Comparison of ENCODE assay signal across 18 cellular contexts in the genomic region with DNA sequence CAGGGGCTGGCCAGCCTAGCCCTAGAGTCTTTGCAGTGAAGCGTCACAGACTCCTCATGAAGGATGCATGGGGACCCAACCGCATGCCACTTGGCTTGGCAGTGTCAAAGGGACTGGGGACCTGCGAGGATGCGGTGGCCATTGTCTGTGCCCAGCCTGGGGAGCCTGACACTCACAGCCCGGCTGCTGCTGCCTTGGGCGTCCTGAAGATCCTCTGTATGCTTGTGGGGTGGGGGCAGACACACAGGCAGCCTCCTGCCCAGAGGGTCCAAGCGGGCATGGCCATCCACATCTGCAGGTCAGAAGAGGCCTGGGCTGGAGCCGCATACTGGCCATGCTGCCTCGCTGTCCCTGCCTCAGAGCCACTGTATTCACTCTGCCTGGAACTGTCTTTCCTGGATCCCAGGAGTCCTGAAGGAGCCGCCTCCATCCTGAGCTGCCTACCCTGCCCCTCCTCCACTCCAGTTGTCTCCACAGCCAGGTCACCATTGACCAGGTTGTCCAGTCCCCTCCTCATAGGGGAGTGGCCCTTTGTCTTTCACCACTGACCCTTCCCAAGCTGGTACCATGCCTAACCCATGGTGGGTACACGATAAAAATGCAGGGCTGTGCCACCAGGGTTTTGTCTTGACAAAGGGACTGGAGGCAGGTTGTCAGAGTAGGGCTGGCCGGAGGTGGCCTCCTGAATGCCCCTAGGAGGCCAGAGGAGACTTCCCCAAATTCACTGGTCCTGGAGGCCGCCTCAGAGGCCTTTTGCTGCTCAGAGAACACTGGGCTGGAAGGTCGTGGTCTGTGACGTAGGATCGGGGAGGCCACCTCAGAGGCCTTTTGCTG.
DNase-seq lines count a peak whose midpoint lies in the region; ATAC-seq and TF ChIP-seq lines count a peak whose summit lies in the region.
"Had no signal": no experiment of that assay in that cellular context is flagged by ENCODE, and none has a peak within 500 bp of the region (broad histone marks: within the 10 kb centered on the region; RNA-seq: fewer than 3 reads in every experiment).

No MANE protein-coding gene starts in this region.

- TF ChIP-seq CTCF in chondrocyte (IDR thresholded peaks at IDR 0.05) = no peak
- no peak for TF ChIP-seq CTCF in osteoblast (IDR thresholded peaks at IDR 0.05; ENCODE audit: extremely low read depth, low read depth, low read length)

- H3K4me3 ChIP-seq in osteoblast (ENCODE audit: insufficient read depth, low read length) = no peak overlapping the region
- H3K4me3 ChIP-seq: tibial nerve had no signal

- peaks cover 3% of the 10 kb centered on the region for H3K36me3 Mint-ChIP-seq in chondrocyte (ENCODE audit: low read depth)

- no peaks in the 10 kb centered on the region for H4K20me1 ChIP-seq in osteoblast (ENCODE audit: insufficient read depth, low read length)

- no peaks in the 10 kb centered on the region for H3K4me1 Mint-ChIP-seq in chondrocyte (ENCODE audit: low read depth)
- H3K4me1 Mint-ChIP-seq: activated naive CD8-positive, alpha-beta T cell treated with anti-CD3 and anti-CD28 coated beads, Interleukin-2, amount 10 ng/mL, durations not matched to agents 7 days and 5 days had no signal

- peaks cover 22% of the 10 kb centered on the region for H3K9me3 Mint-ChIP-seq in chondrocyte (ENCODE audit: low read depth)

- no peak overlapping the region for H3K4me2 ChIP-seq in osteoblast (ENCODE audit: insufficient read depth, low read length)

- no peak for ATAC-seq in GM21423 (IDR thresholded peaks at IDR 0.05; ENCODE audit: unreplicated experiment)
- no peak for ATAC-seq in GM19035 (IDR thresholded peaks at IDR 0.05; ENCODE audit: unreplicated experiment)
- ATAC-seq: SK-N-SH treated with all-trans-retinoic acid at 6 μM for 48 hours had no signal

- no peaks in the 10 kb centered on the region for H3K4me1 ChIP-seq in osteoblast (ENCODE audit: insufficient read depth, low read length)

- H3K27me3 ChIP-seq in osteoblast (ENCODE audit: insufficient read depth, low read length) = peaks cover 3% of the 10 kb centered on the region
- H3K27me3 ChIP-seq: tibial nerve had no signal

- peak; percentile 5 for DNase-seq in AG08396 (ENCODE audit: low spot score)
- peak; percentile 14 for DNase-seq in D341Med (ENCODE audit: low spot score)
- peak; percentile 60 for DNase-seq in chondrocyte (ENCODE audit: low spot score)
- DNase-seq in osteoblast (ENCODE audit: insufficient read length, low spot score, missing footprints) = peak; percentile 72
- no peak for DNase-seq in mesenteric fat pad (ENCODE audit: low spot score)
- no peak for DNase-seq in dedifferentiated amniotic fluid mesenchymal stem cell (ENCODE audit: extremely low spot score)
- DNase-seq: activated naive CD8-positive, alpha-beta T cell treated with anti-CD3 and anti-CD28 coated beads, Interleukin-2, amount 10 ng/mL, durations not matched to agents 7 days and 5 days; DMS79; mammary epithelial cell; NCI-H524; RPMI8226; stimulated activated naive CD4-positive, alpha-beta T cell treated with Interleukin-2 at 50 U/mL for 16 hours; T-helper 9 cell had no signal

- H3K9me3 ChIP-seq in osteoblast (ENCODE audit: low read depth, low read length) = peaks cover 4% of the 10 kb centered on the region

- H3K27ac ChIP-seq in osteoblast (ENCODE audit: low read depth, low read length) = no peak overlapping the region
- H3K27ac ChIP-seq: tibial nerve had no signal

- no peak overlapping the region for H2AFZ ChIP-seq in osteoblast (ENCODE audit: low read length)

- no peak overlapping the region for H3K4me3 Mint-ChIP-seq in chondrocyte (ENCODE audit: unreplicated experiment)
- H3K4me3 Mint-ChIP-seq: activated naive CD8-positive, alpha-beta T cell treated with anti-CD3 and anti-CD28 coated beads, Interleukin-2, amount 10 ng/mL, durations not matched to agents 7 days and 5 days had no signal

- no peaks in the 10 kb centered on the region for H3K36me3 ChIP-seq in osteoblast (ENCODE audit: insufficient read depth, low read length)

- no peaks in the 10 kb centered on the region for H3K79me2 ChIP-seq in osteoblast (ENCODE audit: insufficient read depth, low read length)

- no peak overlapping the region for H3K27ac Mint-ChIP-seq in chondrocyte (ENCODE audit: unreplicated experiment)
- H3K27ac Mint-ChIP-seq: activated naive CD8-positive, alpha-beta T cell treated with anti-CD3 and anti-CD28 coated beads, Interleukin-2, amount 10 ng/mL, durations not matched to agents 7 days and 5 days; activated T-helper 2 cell treated with anti-CD3 and anti-CD28 coated beads, Interferon-gamma antibody, Interleukin-2, Interleukin-4, amounts not matched to agents 10 μg/mL and 5 μg/mL and 100 μg/mL, durations not matched to agents 14 hours and 24 hours and 36 hours had no signal

- peaks cover 23% of the 10 kb centered on the region for H3K27me3 Mint-ChIP-seq in chondrocyte (ENCODE audit: low read depth)
- H3K27me3 Mint-ChIP-seq: activated naive CD8-positive, alpha-beta T cell treated with anti-CD3 and anti-CD28 coated beads, Interleukin-2, amount 10 ng/mL, durations not matched to agents 7 days and 5 days had no signal

Comparison
In these comparisons a context has a peak if more than half of its experiments do, and no peak if none do; other contexts are left out.
1. DNase-seq: peak in AG08396 (single experiment), D341Med (single experiment), chondrocyte (single experiment) and osteoblast (single experiment); none in mesenteric fat pad (single experiment) and dedifferentiated amniotic fluid mesenchymal stem cell (single experiment).